In genomic region chr9:79555474-79555873, GRCh38 we compare ENCODE assay signal across 21 cellular contexts.
"Had no signal": no experiment of that assay in that cellular context is flagged by ENCODE, and none has a peak within 500 bp of the region (broad histone marks: within the 10 kb centered on the region; RNA-seq: fewer than 3 reads in every experiment).

No MANE protein-coding gene starts in this region.

- FAIRE-seq: endothelial cell of umbilical vein, islet of Langerhans, small intestine had no signal

- DNase-seq: activated CD4-positive, alpha-beta T cell treated with anti-CD3 and anti-CD28 coated beads for 48 hours; activated CD4-positive, alpha-beta T cell treated with anti-CD3 and anti-CD28 coated beads, Interleukin-2, amount 50 U/mL, for 48 hours; activated CD8-positive, alpha-beta memory T cell treated with anti-CD3 and anti-CD28 coated beads for 24 hours; activated effector memory CD4-positive, alpha-beta T cell treated with anti-CD3 and anti-CD28 coated beads, Interleukin-2, amount 50 U/mL, for 16 hours; activated naive CD4-positive, alpha-beta T cell treated with anti-CD3 and anti-CD28 coated beads for 36 hours; activated naive CD8-positive, alpha-beta T cell treated with anti-CD3 and anti-CD28 coated beads, Interleukin-2, amount 10 ng/mL, durations not matched to agents 7 days and 5 days; cerebellar nuclear complex; foreskin keratinocyte; heart right ventricle; left ventricle myocardium inferior; right lobe of liver; small intestine; stimulated activated CD4-positive, alpha-beta T cell treated with anti-CD3 and anti-CD28 coated beads, Interleukin-4, amount 100 ng/mL, for 4 hours; stimulated activated CD8-positive, alpha-beta memory T cell treated with anti-CD3 and anti-CD28 coated beads, Interleukin-4, amount 100 ng/mL, for 48 hours; stimulated activated naive CD8-positive, alpha-beta T cell treated with anti-CD3 and anti-CD28 coated beads, Interleukin-15, amount 100 ng/mL, for 72 hours; substantia nigra; T-helper 9 cell; uterus; WERI-Rb-1 had no signal
